Comparison of ENCODE assay signal across 8 cellular contexts in the genomic region with DNA sequence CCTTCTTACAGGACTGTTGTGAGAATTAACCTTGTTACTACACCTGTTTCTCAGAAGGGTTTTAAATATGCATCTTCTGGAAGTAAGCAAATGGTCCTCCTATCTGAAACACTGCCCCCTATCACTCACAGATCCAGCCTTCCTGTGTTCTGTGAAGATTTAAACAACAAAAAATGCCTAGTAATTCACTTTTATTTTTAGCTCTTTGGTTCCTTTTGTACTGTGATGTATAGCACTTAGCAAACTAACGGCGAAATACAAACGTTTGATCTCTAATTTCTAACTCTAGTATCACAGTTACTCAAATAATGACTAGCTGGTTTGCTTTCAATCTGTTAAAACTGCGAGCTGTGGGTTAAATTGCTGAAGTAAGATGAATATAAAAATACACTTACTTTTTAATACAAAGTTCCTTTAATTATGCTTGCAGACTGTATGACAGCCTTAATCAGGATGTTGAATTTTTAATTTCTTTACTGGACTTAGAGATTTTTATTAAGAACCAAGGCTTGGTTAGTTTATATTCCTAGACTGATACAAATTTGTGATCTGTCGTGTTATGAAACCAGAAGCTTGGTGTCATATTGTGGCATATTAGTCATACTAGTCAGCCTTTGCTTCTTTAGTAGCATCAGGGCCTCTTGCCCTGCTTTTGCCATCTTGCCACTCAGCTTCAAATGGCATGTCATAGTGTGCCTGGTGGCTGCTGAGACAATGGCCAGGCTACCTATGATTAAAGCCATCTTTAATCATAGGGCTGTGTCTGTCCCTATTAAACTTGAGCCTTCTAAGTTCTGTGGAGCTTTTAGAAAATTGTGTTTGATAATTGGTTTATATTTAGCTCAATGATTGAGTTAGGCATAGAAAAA. TPM values are rescaled to one million over a fixed set of nuclear protein-coding genes. Genes with fewer than 3 reads are reported as not detected.
DNase-seq lines count a peak whose midpoint lies in the region; ATAC-seq lines count a peak whose summit lies in the region.

No MANE protein-coding gene starts in this region.

- peak overlapping the region; percentile 9 for H3K4me3 Mint-ChIP-seq in activated T-cell treated with anti-CD3 and anti-CD28 coated beads, Interleukin-2, amount 50 U/mL, for 24 hours
- peak overlapping the region in 3 of 5 donors; percentile 19 to 63 (median 53) for H3K4me3 Mint-ChIP-seq in immature natural killer cell

- H3K9me3 Mint-ChIP-seq in activated T-cell treated with anti-CD3 and anti-CD28 coated beads, Interleukin-2, amount 50 U/mL, for 24 hours, result no peaks in the 10 kb centered on the region
- no peaks in the 10 kb centered on the region for H3K9me3 Mint-ChIP-seq in immature natural killer cell

- DNase-seq in AG08396 (ENCODE audit: low spot score) (peak; percentile 22), immature natural killer cell (peak in 1 of 3 donors; percentile 38), NCI-H1436 (lab: John Stamatoyannopoulos, UW) (no peak), DMS114 treated with DMSO at 0.1 percent for 48 hours (lab: John Stamatoyannopoulos, UW; ENCODE audit: unreplicated experiment) (no peak), KG1 (lab: John Stamatoyannopoulos, UW) (no peak)
- DNase-seq in activated T-cell treated with anti-CD3 and anti-CD28 coated beads, Interleukin-2, amount 50 U/mL, for 24 hours, result peak; percentile 43

- peaks cover 72% of the 10 kb centered on the region for H3K36me3 Mint-ChIP-seq in activated T-cell treated with anti-CD3 and anti-CD28 coated beads, Interleukin-2, amount 50 U/mL, for 24 hours (ENCODE audit: low read depth)
- H3K36me3 Mint-ChIP-seq in immature natural killer cell, result peaks cover 0 to 4% (median 0%) of the 10 kb centered on the region in 3 donors

- peaks cover 73% of the 10 kb centered on the region for H3K4me1 Mint-ChIP-seq in activated T-cell treated with anti-CD3 and anti-CD28 coated beads, Interleukin-2, amount 50 U/mL, for 24 hours (ENCODE audit: low read depth)
- H3K4me1 Mint-ChIP-seq in immature natural killer cell, result peaks cover 48 to 75% of the 10 kb centered on the region in 2 donors

- H3K27ac Mint-ChIP-seq in activated T-cell treated with anti-CD3 and anti-CD28 coated beads, Interleukin-2, amount 50 U/mL, for 24 hours, result peak overlapping the region; percentile 93
- peak overlapping the region; percentile 57 to 88 (median 84) for H3K27ac Mint-ChIP-seq in immature natural killer cell

- peak; percentile 57 for ATAC-seq in GM18519 (IDR thresholded peaks at IDR 0.05; ENCODE audit: low FRiP score, unreplicated experiment)
- peak; percentile 64 for ATAC-seq in HG03460 (IDR thresholded peaks at IDR 0.05; ENCODE audit: unreplicated experiment)

- H3K27me3 Mint-ChIP-seq in activated T-cell treated with anti-CD3 and anti-CD28 coated beads, Interleukin-2, amount 50 U/mL, for 24 hours, result no peaks in the 10 kb centered on the region
- no peaks in the 10 kb centered on the region for H3K27me3 Mint-ChIP-seq in immature natural killer cell (ENCODE audit: low read depth in 3 of 3)

RNA-seq across cellular contexts. Expression of a gene that starts 9.2 kb away (rescaled TPM):
- polyA plus RNA-seq in immature natural killer cell, result 10 to 100 TPM; 16.8 to 21.0 (median 19.4) TPM

Comparison
In these comparisons a context has a peak if more than half of its experiments do, and no peak if none do; other contexts are left out.
1. DNase-seq: peak in AG08396 (single experiment) and activated T-cell treated with anti-CD3 and anti-CD28 coated beads, Interleukin-2, amount 50 U/mL, for 24 hours (single experiment); none in NCI-H1436 (single experiment), DMS114 treated with DMSO at 0.1 percent for 48 hours (single experiment) and KG1 (single experiment).